In the genomic region with DNA sequence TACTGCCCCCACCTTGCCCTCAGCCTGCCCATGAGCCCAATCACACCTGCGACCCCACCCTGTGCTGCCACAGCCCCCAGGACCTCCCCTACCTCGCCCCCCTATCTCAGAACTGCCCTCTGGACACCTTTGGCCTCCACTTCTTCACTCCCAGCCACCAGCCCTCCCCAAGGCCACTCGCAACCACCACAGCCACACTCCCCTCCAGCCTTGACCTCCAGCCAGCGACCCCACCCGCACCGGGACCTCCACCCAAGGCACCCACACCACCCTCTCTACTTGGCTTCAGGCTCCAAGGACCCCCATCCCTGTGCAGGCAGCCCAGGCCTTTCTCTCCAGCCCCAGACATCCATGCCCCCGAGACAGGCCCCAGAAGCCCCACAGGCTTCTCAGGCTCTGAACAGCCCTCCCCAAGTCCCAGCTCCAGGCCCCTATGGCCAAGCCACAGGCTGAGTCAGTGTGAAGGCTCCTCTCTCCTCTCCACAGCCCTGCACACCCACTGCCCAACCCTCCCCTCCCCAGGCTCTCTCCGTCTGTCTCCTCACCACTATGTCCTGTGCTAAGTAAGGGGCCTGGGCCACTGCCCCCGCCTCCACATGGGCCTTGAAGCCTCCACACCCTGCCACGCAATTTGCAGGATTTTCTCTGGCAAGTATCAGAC, we compare ENCODE assay signal across 11 cellular contexts.
A peak's percentile ranks its signal among the peaks of the same experiment; 100 is the strongest.
DNase-seq lines count a peak whose midpoint lies in the region; ATAC-seq and FAIRE-seq lines count a peak whose summit lies in the region.
"Had no signal": no experiment of that assay in that cellular context is flagged by ENCODE, and none has a peak within 500 bp of the region (broad histone marks: within the 10 kb centered on the region; RNA-seq: fewer than 3 reads in every experiment).

No MANE protein-coding gene starts in this region.

- no peak for FAIRE-seq in HTR-8/SVneo (lab: Jason Lieb, UNC)

- peak overlapping the region; percentile 53 for H3K27ac ChIP-seq in angular gyrus (ENCODE audit: low read depth, low read length)
- H3K27ac ChIP-seq in skin epidermis: peak overlapping the region in 11 of 21 experiments; percentile 14 to 90 (median 52)

- ATAC-seq in GM19467 (IDR thresholded peaks at IDR 0.05; ENCODE audit: unreplicated experiment) (no peak), HG03196 (IDR thresholded peaks at IDR 0.05; ENCODE audit: unreplicated experiment) (no peak)
- ATAC-seq: T-cell had no signal

- no peak overlapping the region for H3K4me3 ChIP-seq in skin epidermis

- DNase-seq in GM03348 (ENCODE audit: low spot score): peak; percentile 58
- peak; percentile 90 for DNase-seq in hepatic stellate cell (ENCODE audit: low spot score)
- DNase-seq in HTR-8/SVneo (ENCODE audit: insufficient read length, low spot score): no peak
- no peak for DNase-seq in anterior cingulate cortex (lab: John Stamatoyannopoulos, UW)
- DNase-seq: activated CD8-positive, alpha-beta memory T cell treated with anti-CD3 and anti-CD28 coated beads, Interleukin-2, amount 50 U/mL, for 48 hours; stimulated activated CD4-positive, alpha-beta T cell treated with anti-CD3 and anti-CD28 coated beads, Interleukin-4, amount 100 ng/mL, for 1 hour; T-cell had no signal

Comparison
In these comparisons a context has a peak if more than half of its experiments do, and no peak if none do; other contexts are left out.
1. DNase-seq: peak in GM03348 (single experiment) and hepatic stellate cell (single experiment); none in HTR-8/SVneo (single experiment) and anterior cingulate cortex (0 of 58).